8 cellular contexts compared by ENCODE assay signal in the genomic region with DNA sequence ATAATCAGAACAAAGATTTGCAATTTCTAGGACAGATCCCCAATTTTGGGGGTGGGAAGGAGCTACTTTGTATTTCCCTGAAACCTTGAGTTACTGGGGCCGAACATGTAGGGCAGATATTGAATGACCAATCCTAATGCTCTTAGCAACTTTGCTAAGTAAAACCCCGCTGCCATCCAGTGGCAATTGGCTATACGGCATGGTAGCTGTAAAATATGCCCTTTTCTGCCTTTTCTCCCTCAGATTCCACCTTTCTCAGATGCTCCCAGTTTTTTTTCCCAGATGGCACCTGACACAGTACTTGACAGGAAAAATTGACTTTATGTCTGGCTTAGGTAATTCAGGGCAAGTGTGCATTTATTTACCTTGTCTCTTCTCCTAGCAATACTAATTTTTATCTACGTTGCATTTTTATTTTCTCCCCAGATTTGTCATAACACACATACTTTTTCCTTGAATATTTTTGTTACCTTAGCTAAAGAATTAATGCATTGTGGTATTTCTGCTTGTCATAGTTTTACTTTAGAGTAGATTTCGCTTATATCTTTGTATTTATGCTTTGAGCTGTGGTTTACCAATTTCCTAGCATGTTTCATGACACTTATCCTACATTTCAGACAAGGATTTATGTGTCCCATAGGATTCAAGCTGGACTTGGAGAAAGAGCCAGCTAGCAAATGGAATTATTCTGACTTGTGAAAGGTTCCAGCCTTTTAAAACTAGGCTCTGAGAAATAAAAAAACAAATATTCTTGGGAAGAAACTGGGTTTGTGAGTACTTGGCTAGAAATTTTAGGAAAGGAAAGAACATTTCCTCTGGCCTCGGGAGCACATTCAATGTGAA. TPM values are rescaled to one million over a fixed set of nuclear protein-coding genes. Genes with fewer than 3 reads are reported as not detected.
A peak's percentile ranks its signal among the peaks of the same experiment; 100 is the strongest.
DNase-seq lines count a peak whose midpoint lies in the region; ATAC-seq and TF ChIP-seq lines count a peak whose summit lies in the region.

No MANE protein-coding gene starts in this region.

- peaks cover 90% of the 10 kb centered on the region for H3K4me1 Mint-ChIP-seq in activated CD8-positive, alpha-beta T cell treated with anti-CD3 and anti-CD28 coated beads for 36 hours (ENCODE audit: low read depth)
- peaks cover 49 to 95% (median 91%) of the 10 kb centered on the region in 4 donors for H3K4me1 Mint-ChIP-seq in naive thymus-derived CD8-positive, alpha-beta T cell

- no peak for TF ChIP-seq EP300 in transverse colon (IDR thresholded peaks at IDR 0.05; ENCODE audit: low read depth)

- no peaks in the 10 kb centered on the region for H3K27me3 Mint-ChIP-seq in activated CD8-positive, alpha-beta T cell treated with anti-CD3 and anti-CD28 coated beads for 36 hours
- H3K27me3 Mint-ChIP-seq in naive thymus-derived CD8-positive, alpha-beta T cell = no peaks in the 10 kb centered on the region

- DNase-seq in NCI-H2196 (lab: John Stamatoyannopoulos, UW; ENCODE audit: unreplicated experiment) (peak; percentile 4), NCI-H2196 treated with DMSO at 0.1 percent for 48 hours (lab: John Stamatoyannopoulos, UW; ENCODE audit: unreplicated experiment) (no peak), NCI-H2227 treated with DMSO at 0.1 percent for 48 hours (lab: John Stamatoyannopoulos, UW) (peak; percentile 47), fibroblast of gingiva (ENCODE audit: low read depth) (peak; percentile 79), transverse colon (peak; percentile 60)
- DNase-seq in activated CD8-positive, alpha-beta T cell treated with anti-CD3 and anti-CD28 coated beads for 36 hours = peak; percentile 67
- DNase-seq in naive thymus-derived CD8-positive, alpha-beta T cell = peak in 9 of 10 donors; percentile 17 to 68 (median 30)

- H3K4me1 ChIP-seq in transverse colon = peaks cover 34 to 97% (median 77%) of the 10 kb centered on the region in 4 donors

- no peaks in the 10 kb centered on the region for H3K9me3 ChIP-seq in transverse colon

- in situ Hi-C loops in transverse colon (cut with MboI; ENCODE audit: low pct_ligation_motif_present in 1 of 4, low pct_unique_long_range_greater_than_20kb in 1 of 4, low sequenced_read_pairs in 3 of 4) = loop anchor here (5.0 to 25.0 kb wide), 4 partner anchors 988 to 1016 kb away; no protein-coding TSS in a partner anchor

- H3K36me3 ChIP-seq in transverse colon = no peaks in the 10 kb centered on the region

- intact Hi-C loops in activated CD8-positive, alpha-beta T cell treated with anti-CD3 and anti-CD28 coated beads for 36 hours (cut with micrococcal nuclease) = loop anchor here (5.0 to 10.0 kb wide), 2 partner anchors 36 to 1008 kb away; a partner anchor contains a TSS
- intact Hi-C loops in transverse colon (cut with DNase I; ENCODE audit: low total_unique reads) = loop anchor here (10.0 kb wide), 1 partner anchor 1008 kb away; no protein-coding TSS in a partner anchor

- POLR2A ChIA-PET in activated CD8-positive, alpha-beta T cell treated with anti-CD3 and anti-CD28 coated beads for 36 hours (lab: Charles Lee) = interaction anchor here (1.0 to 1.6 kb wide), 2 partner anchors 37 to 40 kb away, joined by 3 to 6 read pairs; a partner anchor contains a TSS
- POLR2A ChIA-PET in naive thymus-derived CD8-positive, alpha-beta T cell (lab: Charles Lee) = interaction anchor here (0.7 to 7.6 kb wide), 5 partner anchors 9 to 458 kb away, joined by 3 to 40 read pairs (median 4); a partner anchor contains a TSS

- H3K36me3 Mint-ChIP-seq in activated CD8-positive, alpha-beta T cell treated with anti-CD3 and anti-CD28 coated beads for 36 hours (ENCODE audit: low read depth) = peaks cover 5% of the 10 kb centered on the region
- H3K36me3 Mint-ChIP-seq in naive thymus-derived CD8-positive, alpha-beta T cell = no peaks in the 10 kb centered on the region

- no peaks in the 10 kb centered on the region for H3K27me3 ChIP-seq in transverse colon

- TF ChIP-seq CTCF in activated CD8-positive, alpha-beta T cell treated with anti-CD3 and anti-CD28 coated beads for 36 hours (IDR thresholded peaks at IDR 0.05) = peak; percentile 67
- TF ChIP-seq CTCF in transverse colon (IDR thresholded peaks at IDR 0.05) = peak; percentile 57 to 84 (median 67)

- H3K9me3 Mint-ChIP-seq in activated CD8-positive, alpha-beta T cell treated with anti-CD3 and anti-CD28 coated beads for 36 hours = no peaks in the 10 kb centered on the region
- H3K9me3 Mint-ChIP-seq in naive thymus-derived CD8-positive, alpha-beta T cell = no peaks in the 10 kb centered on the region

- H3K27ac ChIP-seq in transverse colon = peak overlapping the region; percentile 65 to 77 (median 71)

- H3K4me3 ChIP-seq in transverse colon = no peak overlapping the region

- H3K4me3 Mint-ChIP-seq in activated CD8-positive, alpha-beta T cell treated with anti-CD3 and anti-CD28 coated beads for 36 hours = no peak overlapping the region
- peak overlapping the region in 3 of 10 donors; percentile 3 to 43 (median 36) for H3K4me3 Mint-ChIP-seq in naive thymus-derived CD8-positive, alpha-beta T cell

- CTCF ChIA-PET in activated CD8-positive, alpha-beta T cell treated with anti-CD3 and anti-CD28 coated beads for 36 hours (lab: Charles Lee) = interaction anchor here (0.7 to 5.5 kb wide), 23 partner anchors 8 to 1006 kb away, joined by 3 to 46 read pairs (median 4); a partner anchor contains a TSS

- 35 to 53% methylated on average over 6 of the region's 6 CpGs for WGBS in transverse colon (ENCODE audit: low coverage in 1 of 2), 2 donors

- peak overlapping the region; percentile 17 for H3K27ac Mint-ChIP-seq in activated CD8-positive, alpha-beta T cell treated with anti-CD3 and anti-CD28 coated beads for 36 hours
- peak overlapping the region; percentile 43 to 95 (median 90) for H3K27ac Mint-ChIP-seq in naive thymus-derived CD8-positive, alpha-beta T cell

- TF ChIP-seq POLR2A in transverse colon (IDR thresholded peaks at IDR 0.05) = no peak

- ATAC-seq in HG02678 (IDR thresholded peaks at IDR 0.05; ENCODE audit: unreplicated experiment) = peak; percentile 70
- ATAC-seq in activated CD8-positive, alpha-beta T cell treated with anti-CD3 and anti-CD28 coated beads for 36 hours = peak; percentile 34
- ATAC-seq in naive thymus-derived CD8-positive, alpha-beta T cell = peak in 1 of 2 donors; percentile 24

RNA-seq across cellular contexts. Expression of a gene that starts 37.3 kb away (rescaled TPM):
- 10 to 100 TPM; 55.4 to 57.6 TPM for total RNA-seq in activated CD8-positive, alpha-beta T cell treated with anti-CD3 and anti-CD28 coated beads for 36 hours
- total RNA-seq in naive thymus-derived CD8-positive, alpha-beta T cell = 10 to 100 TPM; 91.4 to 98.3 TPM
- polyA plus RNA-seq in naive thymus-derived CD8-positive, alpha-beta T cell = 10 to 100 TPM; 69.1 to 98.1 (median 71.3) TPM
- total RNA-seq in transverse colon = 100 to 1,000 TPM in 1 of 4 donors, 10 to 100 TPM in 3; 44.9 to 222 (median 81.6) TPM
